ENCODE assay signal across 8 cellular contexts in the genomic region with DNA sequence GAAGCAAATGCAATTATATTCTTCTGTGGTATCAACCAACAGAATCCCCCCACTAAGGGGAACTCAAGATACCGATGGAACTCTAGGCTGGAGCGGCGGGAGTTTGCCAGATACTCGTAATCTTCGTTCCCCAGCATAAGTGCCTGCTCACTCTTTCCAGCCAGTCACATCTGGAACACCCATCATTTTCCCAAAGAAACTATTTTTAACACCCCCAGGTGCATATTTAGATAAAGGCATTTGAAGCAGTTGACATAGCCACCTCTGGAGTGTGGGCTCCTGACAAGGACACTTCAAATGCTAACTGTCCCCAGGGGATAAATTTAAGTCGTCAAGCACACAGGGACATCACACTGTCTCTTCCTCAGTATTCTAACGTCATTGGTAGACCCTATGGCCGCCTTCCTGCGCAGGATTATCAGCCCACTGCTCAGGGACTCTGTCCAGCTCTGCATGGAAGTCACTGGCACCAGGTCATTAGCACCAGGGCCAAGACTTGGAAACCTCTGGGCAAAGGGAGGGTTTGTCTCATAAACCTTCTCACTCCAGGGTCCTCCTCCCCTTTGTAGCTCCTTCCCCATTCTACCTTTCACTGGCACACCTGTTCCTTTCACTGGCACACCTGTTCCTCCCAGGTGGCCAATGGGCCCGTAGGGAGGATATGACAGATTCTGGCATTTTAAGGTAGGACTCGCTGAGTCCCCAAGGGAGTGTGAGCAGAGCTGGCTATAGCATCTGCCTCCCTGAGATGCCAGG. TPM values are rescaled to one million over a fixed set of nuclear protein-coding genes. Genes with fewer than 3 reads are reported as not detected.
DNase-seq lines count a peak whose midpoint lies in the region; ATAC-seq, FAIRE-seq and TF ChIP-seq lines count a peak whose summit lies in the region.

No MANE protein-coding gene starts in this region.

- no peak for TF ChIP-seq RAD21 in K562 (CRISPR knock-in tag; conservative IDR thresholded peaks at IDR 0.05 in 1 of 2, IDR thresholded peaks at IDR 0.05 in 1 of 2)

- peak overlapping the region; percentile 82 for H3K4me2 ChIP-seq in K562 (ENCODE audit: insufficient read depth, low read length)
- H3K4me2 ChIP-seq in mesendoderm (ENCODE audit: low read length) = peak overlapping the region; percentile 81

- H3K79me1 ChIP-seq in mesendoderm (ENCODE audit: low read length) = no peaks in the 10 kb centered on the region

- H3K79me2 ChIP-seq in K562 (ENCODE audit: control insufficient read depth, insufficient read depth, low read length) (no peaks in the 10 kb centered on the region), mesendoderm (ENCODE audit: control insufficient read depth, insufficient read depth, low read length) (no peaks in the 10 kb centered on the region)

- H3K56ac ChIP-seq in mesendoderm (ENCODE audit: low read length) = peak overlapping the region; percentile 88

- peaks cover 3% of the 10 kb centered on the region for H3K9me1 ChIP-seq in K562 (ENCODE audit: control insufficient read depth, insufficient read depth, low read length)

- peak overlapping the region; percentile 76 for H3K4me3 ChIP-seq in A673 (ENCODE audit: low read depth, low read length, poor library complexity, severe bottlenecking)
- peak overlapping the region; percentile 57 for H3K4me3 ChIP-seq in K562
- peak overlapping the region; percentile 18 for H3K4me3 ChIP-seq in mesendoderm (ENCODE audit: low read length)

- H2BK5ac ChIP-seq in mesendoderm (ENCODE audit: low read length) = no peak overlapping the region

- H3K4ac ChIP-seq in mesendoderm (ENCODE audit: low read depth, low read length) = no peak overlapping the region

- no peak overlapping the region for H2AK5ac ChIP-seq in mesendoderm (ENCODE audit: low read length)

- peak overlapping the region; percentile 16; the same call in 1 of the 2 replicates for H3K27ac Mint-ChIP-seq in HFFc6

- H3K27ac ChIP-seq in A673 (ENCODE audit: low read depth, low read length, poor library complexity, severe bottlenecking) = no peak overlapping the region
- H3K27ac ChIP-seq in K562 (ENCODE audit: extremely low read depth, low read depth, low read length) = peak overlapping the region; percentile 85
- no peak overlapping the region for H3K27ac ChIP-seq in mesendoderm (ENCODE audit: low read depth, low read length)

- FAIRE-seq in K562 (lab: Jason Lieb, UNC) (peak; percentile 99), D721Med (lab: Jason Lieb, UNC) (no peak)

- no peak overlapping the region for H2BK15ac ChIP-seq in mesendoderm (replicated peaks; ENCODE audit: low read depth)

- no peak overlapping the region for H2BK120ac ChIP-seq in mesendoderm (ENCODE audit: low read depth, low read length)

- no peaks in the 10 kb centered on the region for H3K9me3 Mint-ChIP-seq in HFFc6

- CTCF ChIA-PET in A673 (lab: Charles Lee) (interaction anchor here (0.9 kb wide), 2 partner anchors 9 to 47 kb away, joined by 3 to 4 read pairs; no protein-coding TSS in a partner anchor), K562 (lab: Yijun Ruan, JAX; ENCODE audit: low intra/inter-chr PET ratio) (no interaction called here)

- no peak for DNase-seq in A673 (ENCODE audit: low spot score)
- no peak for DNase-seq in HFFc6
- DNase-seq in K562 (ENCODE audit: extremely low read depth in 1 of 4, low spot score in 3 of 4) = peak; percentile 61 to 96 (median 82)
- no peak for DNase-seq in mesendoderm
- no peak for DNase-seq in D721Med (ENCODE audit: insufficient read length, low spot score)
- DNase-seq in SHP77 (lab: John Stamatoyannopoulos, UW) = no peak

- no peak for TF ChIP-seq POLR2A in K562 (conservative IDR thresholded peaks at IDR 0.05)

- H4K5ac ChIP-seq in mesendoderm (ENCODE audit: low read length) = no peak overlapping the region

- TF ChIP-seq CTCF in A673 (conservative IDR thresholded peaks at IDR 0.05; ENCODE audit: low read depth, low read length) = no peak
- TF ChIP-seq CTCF in HFFc6 (IDR thresholded peaks at IDR 0.05) = no peak
- TF ChIP-seq CTCF in K562 (IDR thresholded peaks at IDR 0.05 in 2 of 3, conservative IDR thresholded peaks at IDR 0.05 in 1 of 3; ENCODE audit: insufficient read depth in 2 of 3, low read depth in 1 of 3, low read length in 3 of 3) = no peak
- no peak for TF ChIP-seq CTCF in D721Med (IDR thresholded peaks at IDR 0.05; ENCODE audit: insufficient read depth, missing control alignments)

- peak; percentile 98 for TF ChIP-seq EP300 in K562 (IDR thresholded peaks at IDR 0.05; ENCODE audit: low read length)

- no peaks in the 10 kb centered on the region for H3K36me3 ChIP-seq in A673 (ENCODE audit: insufficient read depth, low read length, poor library complexity, severe bottlenecking)
- no peaks in the 10 kb centered on the region for H3K36me3 ChIP-seq in K562 (ENCODE audit: control insufficient read depth, insufficient read depth, low read length)
- no peaks in the 10 kb centered on the region for H3K36me3 ChIP-seq in mesendoderm (ENCODE audit: control insufficient read depth, insufficient read depth, low read length)

- peaks cover 11% of the 10 kb centered on the region; the same call in 1 of the 2 replicates for H4K20me1 ChIP-seq in K562 (replicated peaks; ENCODE audit: control insufficient read depth, insufficient read depth, low read length)

- no peak overlapping the region for H3K23ac ChIP-seq in mesendoderm (ENCODE audit: low read length)

- H3K9me3 ChIP-seq in A673 (ENCODE audit: low read depth, low read length, poor library complexity, severe bottlenecking) (no peaks in the 10 kb centered on the region), K562 (replicated peaks; ENCODE audit: control insufficient read depth, insufficient read depth, low read depth, low read length) (no peaks in the 10 kb centered on the region)

- H3K9ac ChIP-seq in K562 (ENCODE audit: insufficient read depth in 1 of 2, low read depth in 2 of 2, low read length in 2 of 2) (peak overlapping the region; percentile 68 to 93), mesendoderm (ENCODE audit: low read length) (peak overlapping the region; percentile 79)

- H4K8ac ChIP-seq in mesendoderm (ENCODE audit: low read depth, low read length) = no peak overlapping the region

- in situ Hi-C loops in K562 (cut with MboI) = no loop called here

- peak overlapping the region; percentile 97 for H3K18ac ChIP-seq in mesendoderm (ENCODE audit: low read length)

- POLR2A ChIA-PET in A673 (lab: Charles Lee; ENCODE audit: low non-redundant PET) = no interaction called here
- POLR2A ChIA-PET in K562 (lab: Yijun Ruan, JAX) = interaction anchor here (0.5 to 2.1 kb wide), 17 partner anchors 8 to 479 kb away, joined by 3 to 10 read pairs (median 3); partner anchors contain the start of genes LIN9 and SDE2

- intact Hi-C loops in A673 (cut with micrococcal nuclease; ENCODE audit: unreplicated experiment) (loop anchor here (2.0 kb wide), 1 partner anchor 48 kb away; the partner anchor contains the start of gene H3-3A), K562 (cut with micrococcal nuclease) (loop anchor here (1.0 to 2.0 kb wide), 2 partner anchors 46 to 112 kb away; partner anchors contain the start of gene SDE2)

- H3K4me1 ChIP-seq in A673 (ENCODE audit: insufficient read depth, low read length, poor library complexity, severe bottlenecking) (peaks cover 32% of the 10 kb centered on the region), K562 (replicated peaks in 1 of 2; ENCODE audit: control insufficient read depth in 2 of 2, insufficient read depth in 2 of 2, low read length in 2 of 2) (peaks cover 45 to 48% of the 10 kb centered on the region in 2 experiments), mesendoderm (ENCODE audit: control insufficient read depth, low read depth, low read length) (peaks cover 13% of the 10 kb centered on the region)

- 2% methylated on average over 11 of the region's 11 CpGs for WGBS in K562 (ENCODE audit: insufficient coverage, low coverage, missing lambda C conversion rate)
- WGBS in mesendoderm (ENCODE audit: extremely low coverage, insufficient coverage, low lambda C conversion rate) = no CpG with 5 or more reads among the region's 11 CpGs

- no peaks in the 10 kb centered on the region for H3K27me3 Mint-ChIP-seq in HFFc6 (ENCODE audit: insufficient read depth)

- ATAC-seq in K562 (peak; percentile 79), HG02981 (IDR thresholded peaks at IDR 0.05; ENCODE audit: unreplicated experiment) (no peak), GM18867 (IDR thresholded peaks at IDR 0.05; ENCODE audit: unreplicated experiment) (no peak)

- BruUV-seq in A673 (replicated peaks; lab: Mats Ljungman, UMichigan) = no TSS peak
- no TSS peak for BruUV-seq in K562 (replicated peaks; lab: Mats Ljungman, UMichigan)

- H2AFZ ChIP-seq in K562 (ENCODE audit: low read depth, low read length) = peak overlapping the region; percentile 74

- H3K4me1 Mint-ChIP-seq in HFFc6 (ENCODE audit: low read depth) = peaks cover 19% of the 10 kb centered on the region

- no peaks in the 10 kb centered on the region for H3K36me3 Mint-ChIP-seq in HFFc6 (ENCODE audit: low read depth)

- H3K4me3 Mint-ChIP-seq in HFFc6 = peak overlapping the region; percentile 81

- no peaks in the 10 kb centered on the region for H3K27me3 ChIP-seq in A673 (replicated peaks; ENCODE audit: insufficient read depth, low read depth, low read length, poor library complexity)
- no peaks in the 10 kb centered on the region for H3K27me3 ChIP-seq in K562 (ENCODE audit: control insufficient read depth in 2 of 2, insufficient read depth in 2 of 2, low read length in 2 of 2)
- no peaks in the 10 kb centered on the region for H3K27me3 ChIP-seq in mesendoderm (ENCODE audit: insufficient read depth, low read length, poor library complexity)

RNA-seq across cellular contexts. Expression of gene H3-3A, which starts 48.8 kb away (rescaled TPM):
- 638 and 640 TPM in 2 replicates for total RNA-seq in A673 (2021)
- 100 to 1,000 TPM; 307 to 338 (median 326) TPM for total RNA-seq in HFFc6 (2021; fragmentation: NEBNext Ultra II Directional; extraction: Animal tissue kit (Norgen Biotek cat#: 25700))
- 33.3 and 126 TPM in 2 replicates for total RNA-seq in K562 (2011; cell fraction: chromatin; rRNA removed; ENCODE audit: low replicate concordance)
- 45.1 and 46.9 TPM in 2 replicates for total RNA-seq in K562 (2011; cell fraction: nucleolus; rRNA removed)
- total RNA-seq in K562 (2011; cell fraction: nucleoplasm; rRNA removed) = 88.2 and 158 TPM in 2 replicates
- total RNA-seq in K562 (2014; rRNA removed) = 412 and 510 TPM in 2 replicates
- 517 and 565 TPM in 2 replicates for total RNA-seq in K562 (2014; rRNA removed; fragmentation: Illumina TruSeq; extraction: Trizol)
- 394 and 426 TPM in 2 replicates for total RNA-seq in K562 (2015; rRNA removed; fragmentation: Illumina TruSeq; extraction: Trizol)
- 808 and 835 TPM in 2 replicates for total RNA-seq in K562 (2021)
- 812 and 877 TPM in 2 replicates for polyA plus RNA-seq in K562 (2011; rRNA removed)
- polyA plus RNA-seq in K562 (2011; cell fraction: cytosol; rRNA removed) = 605 and 678 TPM in 2 replicates
- 136 and 194 TPM in 2 replicates for polyA plus RNA-seq in K562 (2011; cell fraction: nucleus; rRNA removed)
- polyA plus RNA-seq in K562 (2012) = 834 and 880 TPM in 2 replicates
- 758 and 923 TPM in 2 replicates for polyA plus RNA-seq in K562 (2014; fragmentation: Illumina TruSeq; extraction: Trizol)
- 100 to 1,000 TPM; 543 to 591 TPM for polyA plus RNA-seq in K562 (2014; fragmentation: Nextera tagmentation; extraction: Ambion mirVana)
- polyA plus RNA-seq in K562 (2014; rRNA removed) = 975 and 1,083 TPM in 2 replicates
- polyA minus RNA-seq in K562 (2011; rRNA and poly(A)+ RNA removed) = 127 and 157 TPM in 2 replicates
- 116 and 160 TPM in 2 replicates for polyA minus RNA-seq in K562 (2011; cell fraction: cytosol; rRNA and poly(A)+ RNA removed)
- polyA minus RNA-seq in K562 (2011; cell fraction: nucleus; rRNA and poly(A)+ RNA removed) = 24.4 and 52.3 TPM in 2 replicates
- 2,059 TPM for polyA plus RNA-seq in mesendoderm (2013, experiment 1 of 2)
- polyA plus RNA-seq in mesendoderm (2013, experiment 2 of 2) = 2,049 TPM

Comparison
In these comparisons a context has a peak if more than half of its experiments do, and no peak if none do; other contexts are left out.
1. DNase-seq: peak in K562 (4 of 4); none in A673 (single experiment), HFFc6 (single experiment), mesendoderm (single experiment), D721Med (single experiment) and SHP77 (0 of 2).
2. H3K4me3 ChIP-seq: peak in every context shown above with its lines; median percentile 76 in A673; 57 in K562; 18 in mesendoderm.